ENCODE assay signal across 19 cellular contexts in genomic region chr15:34325368-34325767, GRCh38. TPM values are rescaled to one million over a fixed set of nuclear protein-coding genes. Genes with fewer than 3 reads are reported as not detected.
DNase-seq lines count a peak whose midpoint lies in the region; ATAC-seq, FAIRE-seq and TF ChIP-seq lines count a peak whose summit lies in the region.
"Had no signal": no experiment of that assay in that cellular context is flagged by ENCODE, and none has a peak within 500 bp of the region (broad histone marks: within the 10 kb centered on the region; RNA-seq: fewer than 3 reads in every experiment).

No MANE protein-coding gene starts in this region.

- H3K27ac ChIP-seq in naive thymus-derived CD4-positive, alpha-beta T cell (ENCODE audit: low read depth, low read length) = no peak overlapping the region

- peaks cover 0 to 48% of the 10 kb centered on the region in 2 donors for H3K4me1 ChIP-seq in naive thymus-derived CD4-positive, alpha-beta T cell (ENCODE audit: control insufficient read depth in 2 of 2, insufficient read depth in 2 of 2, low read length in 2 of 2)

- POLR2A ChIA-PET in activated CD8-positive, alpha-beta T cell treated with anti-CD3 and anti-CD28 coated beads for 36 hours (lab: Charles Lee) = interaction anchor here (0.9 to 1.4 kb wide), 5 partner anchors 9 to 109 kb away, joined by 3 to 5 read pairs (median 3); partner anchors contain the start of genes NOP10, NUTM1 and SLC12A6
- POLR2A ChIA-PET in naive thymus-derived CD4-positive, alpha-beta T cell (lab: Charles Lee) = interaction anchor here (0.7 to 10.9 kb wide), 5 partner anchors 11 to 25 kb away, joined by 3 to 151 read pairs (median 4); partner anchors contain the start of genes NOP10, NUTM1 and SLC12A6

- intact Hi-C loops in activated CD8-positive, alpha-beta T cell treated with anti-CD3 and anti-CD28 coated beads for 36 hours (cut with micrococcal nuclease) = loop anchor here (5.0 kb wide), 1 partner anchor 88 kb away; no protein-coding TSS in a partner anchor
- intact Hi-C loops in naive thymus-derived CD4-positive, alpha-beta T cell (cut with micrococcal nuclease) = loop anchor here in 1 of 2 donors (1.0 kb wide), 1 partner anchor 9 kb away; no protein-coding TSS in a partner anchor

- H3K36me3 Mint-ChIP-seq in stimulated activated naive CD8-positive, alpha-beta T cell treated with anti-CD3 and anti-CD28 coated beads, Interleukin-15, Interleukin-2, amounts not matched to agents 100 ng/mL and 50 ng/mL, for 24 hours (ENCODE audit: low read depth) = no peaks in the 10 kb centered on the region
- H3K36me3 Mint-ChIP-seq in activated CD8-positive, alpha-beta T cell treated with anti-CD3 and anti-CD28 coated beads for 36 hours (ENCODE audit: low read depth) = peaks cover 8% of the 10 kb centered on the region
- H3K36me3 Mint-ChIP-seq in naive thymus-derived CD4-positive, alpha-beta T cell = peaks cover 0 to 11% (median 4%) of the 10 kb centered on the region in 5 donors

- CTCF ChIA-PET in activated CD8-positive, alpha-beta T cell treated with anti-CD3 and anti-CD28 coated beads for 36 hours (lab: Charles Lee) = interaction anchor here (0.8 to 6.4 kb wide), 6 partner anchors 9 to 84 kb away, joined by 3 to 26 read pairs (median 4); partner anchors contain the start of genes LPCAT4, NOP10 and NUTM1
- CTCF ChIA-PET in naive thymus-derived CD4-positive, alpha-beta T cell (lab: Charles Lee) = interaction anchor here (1.1 to 1.4 kb wide), 2 partner anchors 17 to 116 kb away, joined by 3 to 4 read pairs; partner anchors contain the start of genes KATNBL1, NOP10 and NUTM1

- H3K27ac Mint-ChIP-seq in stimulated activated naive CD8-positive, alpha-beta T cell treated with anti-CD3 and anti-CD28 coated beads, Interleukin-15, Interleukin-2, amounts not matched to agents 100 ng/mL and 50 ng/mL, for 24 hours = peak overlapping the region; percentile 85
- peak overlapping the region; percentile 85 for H3K27ac Mint-ChIP-seq in activated CD8-positive, alpha-beta T cell treated with anti-CD3 and anti-CD28 coated beads for 36 hours
- peak overlapping the region in 7 of 9 donors; percentile 17 to 95 (median 64) for H3K27ac Mint-ChIP-seq in naive thymus-derived CD4-positive, alpha-beta T cell

- H3K27me3 Mint-ChIP-seq in stimulated activated naive CD8-positive, alpha-beta T cell treated with anti-CD3 and anti-CD28 coated beads, Interleukin-15, Interleukin-2, amounts not matched to agents 100 ng/mL and 50 ng/mL, for 24 hours = no peaks in the 10 kb centered on the region
- no peaks in the 10 kb centered on the region for H3K27me3 Mint-ChIP-seq in activated CD8-positive, alpha-beta T cell treated with anti-CD3 and anti-CD28 coated beads for 36 hours
- H3K27me3 Mint-ChIP-seq in naive thymus-derived CD4-positive, alpha-beta T cell = no peaks in the 10 kb centered on the region

- no peaks in the 10 kb centered on the region for H3K9me3 ChIP-seq in naive thymus-derived CD4-positive, alpha-beta T cell (ENCODE audit: control insufficient read depth in 2 of 3, low read length in 3 of 3)

- FAIRE-seq in GM19239 (lab: Jason Lieb, UNC) = no peak
- FAIRE-seq in H54 (lab: Jason Lieb, UNC) = no peak
- FAIRE-seq: HepG2 had no signal

- TF ChIP-seq CTCF in activated CD8-positive, alpha-beta T cell treated with anti-CD3 and anti-CD28 coated beads for 36 hours (IDR thresholded peaks at IDR 0.05) = no peak

- H3K27me3 ChIP-seq in naive thymus-derived CD4-positive, alpha-beta T cell (ENCODE audit: control insufficient read depth in 2 of 2, insufficient read depth in 2 of 2, low read length in 2 of 2) = no peaks in the 10 kb centered on the region

- peaks cover 72% of the 10 kb centered on the region for H3K4me1 Mint-ChIP-seq in stimulated activated naive CD8-positive, alpha-beta T cell treated with anti-CD3 and anti-CD28 coated beads, Interleukin-15, Interleukin-2, amounts not matched to agents 100 ng/mL and 50 ng/mL, for 24 hours (ENCODE audit: low read depth)
- peaks cover 69% of the 10 kb centered on the region for H3K4me1 Mint-ChIP-seq in activated CD8-positive, alpha-beta T cell treated with anti-CD3 and anti-CD28 coated beads for 36 hours (ENCODE audit: low read depth)
- H3K4me1 Mint-ChIP-seq in naive thymus-derived CD4-positive, alpha-beta T cell = peaks cover 46 to 93% (median 61%) of the 10 kb centered on the region in 7 donors

- no peaks in the 10 kb centered on the region for H3K36me3 ChIP-seq in naive thymus-derived CD4-positive, alpha-beta T cell (ENCODE audit: control insufficient read depth in 2 of 3, insufficient read depth in 3 of 3, low read length in 3 of 3)

- no peak for ATAC-seq in stimulated activated naive CD8-positive, alpha-beta T cell treated with anti-CD3 and anti-CD28 coated beads, Interleukin-15, Interleukin-2, amounts not matched to agents 100 U/mL and 50 U/mL, for 24 hours
- no peak for ATAC-seq in activated CD8-positive, alpha-beta T cell treated with anti-CD3 and anti-CD28 coated beads for 36 hours
- ATAC-seq in naive thymus-derived CD4-positive, alpha-beta T cell = no peak
- ATAC-seq: HepG2, Panc1 had no signal

- TF ChIP-seq POLR2A in H54 (IDR thresholded peaks at IDR 0.05; ENCODE audit: low read depth, low read length) = no peak

- no peaks in the 10 kb centered on the region for H3K9me3 Mint-ChIP-seq in stimulated activated naive CD8-positive, alpha-beta T cell treated with anti-CD3 and anti-CD28 coated beads, Interleukin-15, Interleukin-2, amounts not matched to agents 100 ng/mL and 50 ng/mL, for 24 hours
- H3K9me3 Mint-ChIP-seq in activated CD8-positive, alpha-beta T cell treated with anti-CD3 and anti-CD28 coated beads for 36 hours = no peaks in the 10 kb centered on the region
- H3K9me3 Mint-ChIP-seq in naive thymus-derived CD4-positive, alpha-beta T cell = no peaks in the 10 kb centered on the region

- H3K4me3 ChIP-seq in naive thymus-derived CD4-positive, alpha-beta T cell (ENCODE audit: low read length) = no peak overlapping the region

- peak overlapping the region; percentile 54 for H3K4me3 Mint-ChIP-seq in stimulated activated naive CD8-positive, alpha-beta T cell treated with anti-CD3 and anti-CD28 coated beads, Interleukin-15, Interleukin-2, amounts not matched to agents 100 ng/mL and 50 ng/mL, for 24 hours
- peak overlapping the region; percentile 40 for H3K4me3 Mint-ChIP-seq in activated CD8-positive, alpha-beta T cell treated with anti-CD3 and anti-CD28 coated beads for 36 hours
- peak overlapping the region in 5 of 10 donors; percentile 10 to 78 (median 30) for H3K4me3 Mint-ChIP-seq in naive thymus-derived CD4-positive, alpha-beta T cell

- DNase-seq in stimulated activated naive CD8-positive, alpha-beta T cell treated with anti-CD3 and anti-CD28 coated beads, Interleukin-15, Interleukin-2, amounts not matched to agents 100 U/mL and 50 U/mL, for 24 hours = no peak
- no peak for DNase-seq in activated CD8-positive, alpha-beta T cell treated with anti-CD3 and anti-CD28 coated beads for 36 hours
- DNase-seq in naive thymus-derived CD4-positive, alpha-beta T cell = no peak
- no peak for DNase-seq in GM19239 (ENCODE audit: insufficient read length, low spot score)
- no peak for DNase-seq in globus pallidus (ENCODE audit: low spot score)
- DNase-seq in H54 (ENCODE audit: insufficient read length, low spot score) = no peak
- DNase-seq: DMS153, EL, HCEC 1CT, NCI-H1930, NCI-H2171 treated with DMSO at 0.1 percent for 48 hours, NCI-H774, Right ventricle myocardium superior had no signal

RNA-seq across cellular contexts. Expression of gene SLC12A6, which starts 12.2 kb away (rescaled TPM):
- total RNA-seq in activated CD8-positive, alpha-beta T cell treated with anti-CD3 and anti-CD28 coated beads for 36 hours = 10 to 100 TPM; 22.2 to 24.8 TPM
- total RNA-seq in naive thymus-derived CD4-positive, alpha-beta T cell = 100 to 1,000 TPM in 4 of 5 experiments, 10 to 100 TPM in 1; 39.2 to 122 (median 111) TPM
- polyA plus RNA-seq in naive thymus-derived CD4-positive, alpha-beta T cell = 10 to 100 TPM in 1 of 2 donors, 1 to 10 TPM in 1; 9.6 to 13.4 TPM

RNA-seq across cellular contexts. Expression of gene NOP10, which starts 17.6 kb away (rescaled TPM):
- total RNA-seq in activated CD8-positive, alpha-beta T cell treated with anti-CD3 and anti-CD28 coated beads for 36 hours = 100 to 1,000 TPM; 225 to 226 TPM
- total RNA-seq in naive thymus-derived CD4-positive, alpha-beta T cell = 100 to 1,000 TPM in 1 of 5 experiments, 10 to 100 TPM in 4; 31.9 to 176 (median 75.7) TPM
- polyA plus RNA-seq in naive thymus-derived CD4-positive, alpha-beta T cell = 100 to 1,000 TPM; 335 to 371 TPM

RNA-seq across cellular contexts. Expression of gene NUTM1, which starts 17.7 kb away (rescaled TPM):
- total RNA-seq in activated CD8-positive, alpha-beta T cell treated with anti-CD3 and anti-CD28 coated beads for 36 hours = not detected
- not detected for total RNA-seq in naive thymus-derived CD4-positive, alpha-beta T cell
- polyA plus RNA-seq in naive thymus-derived CD4-positive, alpha-beta T cell = not detected
- total RNA-seq: HepG2, NCI-H460, Right ventricle myocardium superior had no signal
- polyA plus RNA-seq: AG04450, BJ, HepG2 had no signal

RNA-seq across cellular contexts. Expression of gene LPCAT4, which starts 41.6 kb away (rescaled TPM):
- 10 to 100 TPM; 55.6 to 56.9 TPM for total RNA-seq in activated CD8-positive, alpha-beta T cell treated with anti-CD3 and anti-CD28 coated beads for 36 hours
- 10 to 100 TPM; 40.0 to 95.5 (median 63.4) TPM for total RNA-seq in naive thymus-derived CD4-positive, alpha-beta T cell
- polyA plus RNA-seq in naive thymus-derived CD4-positive, alpha-beta T cell = 10 to 100 TPM; 10.8 to 15.1 TPM
